1 cellular context compared by ENCODE assay signal in genomic region chr5:55994502-55994997, GRCh38.
TF ChIP-seq lines count a peak whose summit lies in the region.

TSS of gene IL6ST (minus strand) at chr5:55994963. CDS start at chr5:55976278, 18,685 bp downstream.

TF ChIP-seq in GM12878, 131 proteins besides CTCF, POLR2A, EP300 and RAD21 (continued from another document and continues in another):
- no peak for TF ChIP-seq RBBP5 (conservative IDR thresholded peaks at IDR 0.05)
- TF ChIP-seq MLLT1 (IDR thresholded peaks at IDR 0.05), result peak; percentile 98
- no peak for TF ChIP-seq ZBED1 (IDR thresholded peaks at IDR 0.05; ENCODE audit: borderline replicate concordance)
- TF ChIP-seq BHLHE40 (IDR thresholded peaks at IDR 0.05; ENCODE audit: borderline replicate concordance in 1 of 2, low read depth in 2 of 2, low read length in 1 of 2), result peak in 1 of 2 experiments; percentile 37; a peak in 2 of 4 replicates
- no peak for TF ChIP-seq ZNF207 (IDR thresholded peaks at IDR 0.05; ENCODE audit: borderline replicate concordance)
- TF ChIP-seq NR2C1 (IDR thresholded peaks at IDR 0.05), result no peak
- TF ChIP-seq NBN (IDR thresholded peaks at IDR 0.05), result no peak; the same call in none of the 2 replicates
- TF ChIP-seq USF2 (IDR thresholded peaks at IDR 0.05; ENCODE audit: borderline replicate concordance, low read depth, low read length), result no peak
- no peak for TF ChIP-seq ZNF217 (IDR thresholded peaks at IDR 0.05)
- TF ChIP-seq GABPA (IDR thresholded peaks at IDR 0.05; ENCODE audit: low read depth), result no peak
- TF ChIP-seq HSF1 (IDR thresholded peaks at IDR 0.05; ENCODE audit: low read depth, low read length), result no peak
- TF ChIP-seq MXI1 (IDR thresholded peaks at IDR 0.05; ENCODE audit: low read depth, low read length), result peak; percentile 29; the same call in 1 of the 2 replicates
- no peak for TF ChIP-seq NFIC (IDR thresholded peaks at IDR 0.05; ENCODE audit: low read depth, low read length)
- TF ChIP-seq SREBF1 (IDR thresholded peaks at IDR 0.05; ENCODE audit: low read length), result no peak
- TF ChIP-seq HCFC1 (IDR thresholded peaks at IDR 0.05; ENCODE audit: low read length), result no peak
- no peak for TF ChIP-seq ZBTB11 (CRISPR knock-in tag; IDR thresholded peaks at IDR 0.05)
- TF ChIP-seq FOS (IDR thresholded peaks at IDR 0.05; ENCODE audit: borderline replicate concordance, extremely low read depth, insufficient read length), result no peak
- no peak for TF ChIP-seq SUZ12 (IDR thresholded peaks at IDR 0.05; ENCODE audit: unreplicated experiment)
- 0 out of 2 replicates have a peak, but pooled peaks have one; percentile 21 for TF ChIP-seq MTA2 (IDR thresholded peaks at IDR 0.05; ENCODE audit: low read depth)
- TF ChIP-seq PKNOX1 (IDR thresholded peaks at IDR 0.05), result no peak
- peak; percentile 71 for TF ChIP-seq TAF1 (IDR thresholded peaks at IDR 0.05; ENCODE audit: borderline replicate concordance, low read depth, low read length)
- no peak for TF ChIP-seq CBX3 (IDR thresholded peaks at IDR 0.05; ENCODE audit: borderline replicate concordance, low read depth)
- TF ChIP-seq SMARCA5 (IDR thresholded peaks at IDR 0.05), result peak; percentile 94
- peak; percentile 66; the same call in 1 of the 3 replicates for TF ChIP-seq POU2F2 (IDR thresholded peaks at IDR 0.05; ENCODE audit: borderline replicate concordance, low read depth, low read length)
- TF ChIP-seq KDM1A (IDR thresholded peaks at IDR 0.05; ENCODE audit: borderline replicate concordance), result no peak
- no peak for TF ChIP-seq NRF1 (conservative IDR thresholded peaks at IDR 0.05; ENCODE audit: low read depth, low read length)
- TF ChIP-seq ZZZ3 (IDR thresholded peaks at IDR 0.05; ENCODE audit: control insufficient read depth, insufficient read length, low read depth), result no peak
- no peak for TF ChIP-seq HDAC6 (IDR thresholded peaks at IDR 0.05; ENCODE audit: unreplicated experiment)
- TF ChIP-seq WRNIP1 (IDR thresholded peaks at IDR 0.05; ENCODE audit: borderline replicate concordance, low read depth, low read length), result 0 out of 2 replicates have a peak, but pooled peaks have one; percentile 27
- TF ChIP-seq BCL3 (IDR thresholded peaks at IDR 0.05; ENCODE audit: borderline replicate concordance, insufficient read depth, low read depth, low read length, poor library complexity, severe bottlenecking), result no peak
- no peak for TF ChIP-seq ATF2 (IDR thresholded peaks at IDR 0.05; ENCODE audit: low read length)
- TF ChIP-seq KAT2A (conservative IDR thresholded peaks at IDR 0.05; ENCODE audit: control insufficient read depth, low read depth, low read length), result no peak
- no peak for TF ChIP-seq CBFB (IDR thresholded peaks at IDR 0.05; ENCODE audit: low read depth)
- no peak for TF ChIP-seq PRDM15 (CRISPR knock-in tag; IDR thresholded peaks at IDR 0.05)
- TF ChIP-seq ELK1 (IDR thresholded peaks at IDR 0.05; ENCODE audit: low read depth, low read length), result no peak
- no peak for TF ChIP-seq JUND (IDR thresholded peaks at IDR 0.05; ENCODE audit: low read depth, low read length)
- peak; percentile 85 for TF ChIP-seq ZNF687 (IDR thresholded peaks at IDR 0.05)
- no peak for TF ChIP-seq BMI1 (IDR thresholded peaks at IDR 0.05; ENCODE audit: borderline replicate concordance)
- TF ChIP-seq BRCA1 (IDR thresholded peaks at IDR 0.05; ENCODE audit: low read depth, low read length), result no peak
- TF ChIP-seq EED (IDR thresholded peaks at IDR 0.05; ENCODE audit: low read depth), result peak; percentile 75
- TF ChIP-seq NFXL1 (IDR thresholded peaks at IDR 0.05; ENCODE audit: borderline replicate concordance), result no peak
